ENCODE assay signal across 14 cellular contexts in genomic region chr16:75262800-75263127, GRCh38. TPM values are rescaled to one million over a fixed set of nuclear protein-coding genes. Genes with fewer than 3 reads are reported as not detected.
DNase-seq lines count a peak whose midpoint lies in the region; ATAC-seq and TF ChIP-seq lines count a peak whose summit lies in the region.
"Had no signal": no experiment of that assay in that cellular context is flagged by ENCODE, and none has a peak within 500 bp of the region (broad histone marks: within the 10 kb centered on the region; RNA-seq: fewer than 3 reads in every experiment).

No MANE protein-coding gene starts in this region.

- H3K4me1 ChIP-seq in left lung (peaks cover 34 to 65% of the 10 kb centered on the region in 2 donors), skeletal muscle tissue (ENCODE audit: control insufficient read depth in 3 of 3, insufficient read depth in 3 of 3, low read length in 3 of 3) (peaks cover 73 to 84% (median 76%) of the 10 kb centered on the region in 3 donors)

- H3K9me3 ChIP-seq in AG04450 (ENCODE audit: control insufficient read depth, insufficient read depth, low read length) (peaks cover 4% of the 10 kb centered on the region; the same call in 1 of the 2 replicates), left lung (no peaks in the 10 kb centered on the region), skeletal muscle tissue (ENCODE audit: control insufficient read depth in 3 of 3, low read length in 3 of 3) (no peaks in the 10 kb centered on the region)

- H3K9ac ChIP-seq in skeletal muscle tissue (ENCODE audit: low read depth in 1 of 3, low read length in 3 of 3), result peak overlapping the region; percentile 76 to 96 (median 95)

- ATAC-seq in left lung (no peak), HG02852 (IDR thresholded peaks at IDR 0.05; ENCODE audit: unreplicated experiment) (no peak), HG03342 (IDR thresholded peaks at IDR 0.05; ENCODE audit: unreplicated experiment) (no peak)
- ATAC-seq: esophagus mucosa had no signal

- POLR2A ChIA-PET in AG04450 (lab: Yijun Ruan, JAX), result no interaction called here

- intact Hi-C loops in left lung (cut with DNase I), result no loop called here

- H3K27me3 ChIP-seq in AG04450 (ENCODE audit: control insufficient read depth, insufficient read depth, low read length) (no peaks in the 10 kb centered on the region), left lung (peaks cover 0 to 62% of the 10 kb centered on the region in 2 donors), skeletal muscle tissue (ENCODE audit: control insufficient read depth in 3 of 3, insufficient read depth in 3 of 3, low read length in 3 of 3) (no peaks in the 10 kb centered on the region)

- no peak overlapping the region for H3K27ac ChIP-seq in AG04450 (ENCODE audit: low read depth, low read length)
- H3K27ac ChIP-seq in angular gyrus (ENCODE audit: low read depth, low read length), result peak overlapping the region; percentile 41
- peak overlapping the region; percentile 7 to 13 for H3K27ac ChIP-seq in left lung
- peak overlapping the region; percentile 97 for H3K27ac ChIP-seq in skeletal muscle tissue (ENCODE audit: low read depth, low read length)

- DNase-seq in AG04450 (ENCODE audit: low read depth, low spot score) (no peak), left lung (no peak), middle frontal gyrus (ENCODE audit: extremely low spot score, low spot score) (no peak), NCI-H2196 (lab: John Stamatoyannopoulos, UW; ENCODE audit: unreplicated experiment) (no peak)
- DNase-seq: activated CD4-positive, alpha-beta T cell treated with anti-CD3 and anti-CD28 coated beads, Interleukin-2, amount 50 U/mL, for 48 hours; activated effector memory CD4-positive, alpha-beta T cell treated with anti-CD3 and anti-CD28 coated beads, Interleukin-2, amount 50 U/mL, for 16 hours; DMS79 treated with DMSO at 0.1 percent for 48 hours; MM.1S; NCI-H226 had no signal

- CTCF ChIA-PET in AG04450 (lab: Charles Lee), result no interaction called here

- no peak for TF ChIP-seq CTCF in AG04450 (IDR thresholded peaks at IDR 0.05; ENCODE audit: low read depth, low read length)
- no peak for TF ChIP-seq CTCF in left lung (IDR thresholded peaks at IDR 0.05)

- H3K36me3 ChIP-seq in left lung (no peaks in the 10 kb centered on the region), skeletal muscle tissue (ENCODE audit: control insufficient read depth in 3 of 3, insufficient read depth in 3 of 3, low read length in 3 of 3) (peaks cover 0 to 4% (median 4%) of the 10 kb centered on the region in 3 donors)

- peak overlapping the region; percentile 17; the same call in 1 of the 2 replicates for H3K4me3 ChIP-seq in AG04450 (ENCODE audit: low read depth, low read length)
- H3K4me3 ChIP-seq in left lung, result no peak overlapping the region
- peak overlapping the region; percentile 82 to 88 (median 85) for H3K4me3 ChIP-seq in skeletal muscle tissue (ENCODE audit: low read length in 3 of 3)

RNA-seq across cellular contexts. Expression of gene BCAR1, which starts 11.3 kb away (rescaled TPM):
- polyA plus RNA-seq in AG04450 (2011; rRNA removed), result 16.1 and 26.9 TPM in 2 replicates
- polyA minus RNA-seq in AG04450 (2011; rRNA and poly(A)+ RNA removed), result 20.3 and 25.8 TPM in 2 replicates
- total RNA-seq in left lung, result 10 to 100 TPM; 67.6 to 73.6 TPM
- total RNA-seq in skeletal muscle tissue, result 19.3 TPM

RNA-seq across cellular contexts. Expression of gene CTRB1, which starts 44.0 kb away (rescaled TPM):
- polyA plus RNA-seq in AG04450 (2011; rRNA removed), result not detected in 2 replicates
- polyA minus RNA-seq in AG04450 (2011; rRNA and poly(A)+ RNA removed), result not detected in 2 replicates
- total RNA-seq in left lung (not detected), skeletal muscle tissue (not detected)

RNA-seq across cellular contexts. Expression of gene CTRB2, which starts 55.8 kb away (rescaled TPM):
- polyA plus RNA-seq in AG04450 (2011; rRNA removed), result not detected in 2 replicates
- polyA minus RNA-seq in AG04450 (2011; rRNA and poly(A)+ RNA removed), result not detected in 2 replicates
- not detected for total RNA-seq in left lung
- not detected for total RNA-seq in skeletal muscle tissue
- total RNA-seq: esophagus mucosa had no signal

Comparison
In these comparisons a context has a peak if more than half of its experiments do, and no peak if none do; other contexts are left out.
1. H3K4me3 ChIP-seq: peak in AG04450 (single experiment) and skeletal muscle tissue (3 of 3); none in left lung (0 of 2).